In the genomic region with DNA sequence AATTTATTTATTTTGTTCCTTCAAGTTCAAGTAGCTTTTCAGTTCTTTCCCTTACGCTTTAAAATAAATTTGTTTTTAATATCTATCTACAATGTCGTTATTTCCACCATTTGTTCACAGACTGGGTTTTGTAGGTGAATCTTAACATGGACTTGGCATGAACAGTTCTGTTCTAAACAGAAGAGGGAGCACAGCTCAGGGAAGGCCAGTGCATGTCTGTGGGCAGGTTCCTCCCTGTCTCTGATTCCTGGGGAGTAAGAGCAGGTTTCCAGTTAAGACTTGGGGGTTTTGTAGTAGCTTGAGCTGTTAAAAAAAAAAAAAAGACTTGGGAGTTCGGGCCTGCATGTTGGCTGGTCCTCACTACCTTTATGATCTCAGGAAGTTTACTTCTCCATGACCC, we compare ENCODE assay signal across 1 cellular context.
TF ChIP-seq lines count a peak whose summit lies in the region.

No MANE protein-coding gene starts in this region.

TF ChIP-seq in H1, 55 proteins besides CTCF, POLR2A, EP300 and RAD21:
- TF ChIP-seq CTBP2 (IDR thresholded peaks at IDR 0.05; ENCODE audit: borderline replicate concordance, insufficient read depth, insufficient read length, low read length) (no peak), TAF1 (IDR thresholded peaks at IDR 0.05; ENCODE audit: low read depth, low read length) (no peak), TBP (IDR thresholded peaks at IDR 0.05; ENCODE audit: low read depth, low read length) (no peak), NRF1 (IDR thresholded peaks at IDR 0.05; ENCODE audit: low read depth, low read length) (no peak), ZNF274 (IDR thresholded peaks at IDR 0.05; ENCODE audit: borderline replicate concordance, extremely low read depth, low read length) (no peak), POLR2AphosphoS5 (IDR thresholded peaks at IDR 0.05; ENCODE audit: low read depth, low read length) (no peak), JUN (IDR thresholded peaks at IDR 0.05; ENCODE audit: low read depth, low read length) (no peak), SIN3A (conservative IDR thresholded peaks at IDR 0.05 in 1 of 2, IDR thresholded peaks at IDR 0.05 in 1 of 2; ENCODE audit: low read depth in 1 of 2, low read length in 2 of 2) (no peak), KDM1A (IDR thresholded peaks at IDR 0.05; ENCODE audit: borderline replicate concordance, low read length) (no peak), MAFK (IDR thresholded peaks at IDR 0.05; ENCODE audit: low read depth, low read length) (no peak), USF2 (IDR thresholded peaks at IDR 0.05; ENCODE audit: low read length) (no peak), KDM5A (IDR thresholded peaks at IDR 0.05; ENCODE audit: low read length) (no peak)
- TF ChIP-seq, protein P1, sequence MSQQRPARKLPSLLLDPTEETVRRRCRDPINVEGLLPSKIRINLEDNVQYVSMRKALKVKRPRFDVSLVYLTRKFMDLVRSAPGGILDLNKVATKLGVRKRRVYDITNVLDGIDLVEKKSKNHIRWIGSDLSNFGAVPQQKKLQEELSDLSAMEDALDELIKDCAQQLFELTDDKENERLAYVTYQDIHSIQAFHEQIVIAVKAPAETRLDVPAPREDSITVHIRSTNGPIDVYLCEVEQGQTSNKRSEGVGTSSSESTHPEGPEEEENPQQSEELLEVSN (IDR thresholded peaks at IDR 0.05), result no peak
TF ChIP-seq in H1: peak in this region for 0.
